ENCODE assay signal across 8 cellular contexts in genomic region chr1:243254233-243254926, GRCh38. TPM values are rescaled to one million over a fixed set of nuclear protein-coding genes. Genes with fewer than 3 reads are reported as not detected.
DNase-seq lines count a peak whose midpoint lies in the region; ATAC-seq, FAIRE-seq and TF ChIP-seq lines count a peak whose summit lies in the region.

No MANE protein-coding gene starts in this region.

- 0% methylated on average over 3 to 13 of the region's 50 CpGs for WGBS in gastroesophageal sphincter (ENCODE audit: low coverage in 1 of 2), 2 donors

- ATAC-seq in GM19455 (IDR thresholded peaks at IDR 0.05; ENCODE audit: unreplicated experiment) (peak; percentile 13), gastroesophageal sphincter (no peak), thoracic aorta (ENCODE audit: insufficient number of reproducible peaks, low FRiP score, low read depth) (no peak)

- peak in 1 of 2 donors; percentile 14 for TF ChIP-seq POLR2A in gastroesophageal sphincter (IDR thresholded peaks at IDR 0.05)

- no peak for FAIRE-seq in RCC 7860 (lab: Jason Lieb, UNC)

- peak overlapping the region; percentile 87 to 98 (median 94) for H3K9ac ChIP-seq in BLaER1 treated with 17β-estradiol and CSF1 and Interleukin-3, amounts not matched to agents 10 nM and 100 nM
- H3K9ac ChIP-seq in HUES6 (ENCODE audit: low read length): peak overlapping the region; percentile 91

- DNase-seq in RCC 7860 (ENCODE audit: low spot score): peak; percentile 60
- DNase-seq in activated naive CD4-positive, alpha-beta T cell treated with Interleukin-2 at 50 U/mL for 16 hours: peak; percentile 69
- peak in 54 of 56 donors; percentile 10 to 84 (median 64) for DNase-seq in nucleus accumbens (lab: John Stamatoyannopoulos, UW)
- DNase-seq in thoracic aorta (ENCODE audit: low spot score): peak; percentile 13

- no peaks in the 10 kb centered on the region for H3K27me3 ChIP-seq in BLaER1 treated with 17β-estradiol and CSF1 and Interleukin-3, amounts not matched to agents 10 nM and 100 nM
- H3K27me3 ChIP-seq in HUES6 (ENCODE audit: control insufficient read depth, insufficient read depth, low read length): no peaks in the 10 kb centered on the region
- no peaks in the 10 kb centered on the region for H3K27me3 ChIP-seq in gastroesophageal sphincter
- H3K27me3 ChIP-seq in thoracic aorta (replicated peaks; ENCODE audit: insufficient read depth): no peaks in the 10 kb centered on the region

- H3K27ac ChIP-seq in BLaER1 treated with 17β-estradiol and CSF1 and Interleukin-3, amounts not matched to agents 10 nM and 100 nM: peak overlapping the region; percentile 91 to 99 (median 95)
- peak overlapping the region; percentile 71; the same call in 1 of the 2 replicates for H3K27ac ChIP-seq in HUES6 (ENCODE audit: low read depth, low read length)
- H3K27ac ChIP-seq in gastroesophageal sphincter: peak overlapping the region; percentile 86 to 99 (median 94)
- peak overlapping the region; percentile 98 to 99 for H3K27ac ChIP-seq in thoracic aorta

- peak overlapping the region; percentile 76 to 94 (median 83) for H3K4me3 ChIP-seq in BLaER1 treated with 17β-estradiol and CSF1 and Interleukin-3, amounts not matched to agents 10 nM and 100 nM
- H3K4me3 ChIP-seq in HUES6 (ENCODE audit: low read depth, low read length) (peak overlapping the region; percentile 76), gastroesophageal sphincter (peak overlapping the region; percentile 71 to 90), thoracic aorta (peak overlapping the region; percentile 98)

- TF ChIP-seq CTCF in gastroesophageal sphincter (IDR thresholded peaks at IDR 0.05) (no peak), thoracic aorta (IDR thresholded peaks at IDR 0.05) (no peak)

- H3K4me1 ChIP-seq in BLaER1 treated with 17β-estradiol and CSF1 and Interleukin-3, amounts not matched to agents 10 nM and 100 nM: peaks cover 11 to 57% (median 24%) of the 10 kb centered on the region in 10 experiments; a peak in 19 of 20 replicates
- peaks cover 10% of the 10 kb centered on the region; the same call in 1 of the 2 replicates for H3K4me1 ChIP-seq in HUES6 (ENCODE audit: control insufficient read depth, insufficient read depth, low read length)
- peaks cover 0 to 66% (median 2%) of the 10 kb centered on the region in 3 donors for H3K4me1 ChIP-seq in gastroesophageal sphincter
- peaks cover 41 to 44% of the 10 kb centered on the region in 2 donors for H3K4me1 ChIP-seq in thoracic aorta (ENCODE audit: control insufficient read depth in 1 of 2, low read depth in 2 of 2)

- peaks cover 0 to 29% (median 26%) of the 10 kb centered on the region in 11 experiments; a peak in 17 of 22 replicates for H3K36me3 ChIP-seq in BLaER1 treated with 17β-estradiol and CSF1 and Interleukin-3, amounts not matched to agents 10 nM and 100 nM
- H3K36me3 ChIP-seq in HUES6 (ENCODE audit: control insufficient read depth, insufficient read depth, low read length) (no peaks in the 10 kb centered on the region), gastroesophageal sphincter (no peaks in the 10 kb centered on the region), thoracic aorta (no peaks in the 10 kb centered on the region)

- H3K9me3 ChIP-seq in BLaER1 treated with 17β-estradiol and CSF1 and Interleukin-3, amounts not matched to agents 10 nM and 100 nM (replicated peaks in 1 of 11): peaks cover 0 to 29% (median 26%) of the 10 kb centered on the region in 11 experiments; a peak in 16 of 22 replicates
- H3K9me3 ChIP-seq in HUES6 (ENCODE audit: control insufficient read depth, insufficient read depth, low read depth, low read length) (no peaks in the 10 kb centered on the region), gastroesophageal sphincter (no peaks in the 10 kb centered on the region), thoracic aorta (no peaks in the 10 kb centered on the region)

- no peak for TF ChIP-seq EP300 in gastroesophageal sphincter (IDR thresholded peaks at IDR 0.05)

- H3K4me2 ChIP-seq in BLaER1 treated with 17β-estradiol and CSF1 and Interleukin-3, amounts not matched to agents 10 nM and 100 nM: peak overlapping the region; percentile 79 to 97 (median 92); a peak in 21 of 22 replicates

- H4K20me1 ChIP-seq in BLaER1 treated with 17β-estradiol and CSF1 and Interleukin-3, amounts not matched to agents 10 nM and 100 nM: peaks cover 0 to 41% (median 25%) of the 10 kb centered on the region in 11 experiments; a peak in 17 of 22 replicates

RNA-seq across cellular contexts. Expression of gene CEP170, which starts 0.7 kb away (rescaled TPM):
- total RNA-seq in gastroesophageal sphincter (10 to 100 TPM; 33.1 to 53.5 (median 41.6) TPM), thoracic aorta (10 to 100 TPM; 59.8 to 74.3 TPM)

RNA-seq across cellular contexts. Expression of gene SDCCAG8, which starts 1.5 kb away (rescaled TPM):
- total RNA-seq in gastroesophageal sphincter: 10 to 100 TPM; 30.2 to 46.4 (median 36.7) TPM
- total RNA-seq in thoracic aorta: 10 to 100 TPM; 23.2 to 91.0 TPM

Comparison
In these comparisons a context has a peak if more than half of its experiments do, and no peak if none do; other contexts are left out.
1. DNase-seq: peak in every context shown above with its lines; median percentile 69 in activated naive CD4-positive, alpha-beta T cell treated with Interleukin-2 at 50 U/mL for 16 hours; 64 in nucleus accumbens; 60 in RCC 7860; 13 in thoracic aorta.